2 cellular contexts compared by ENCODE assay signal in the genomic region with DNA sequence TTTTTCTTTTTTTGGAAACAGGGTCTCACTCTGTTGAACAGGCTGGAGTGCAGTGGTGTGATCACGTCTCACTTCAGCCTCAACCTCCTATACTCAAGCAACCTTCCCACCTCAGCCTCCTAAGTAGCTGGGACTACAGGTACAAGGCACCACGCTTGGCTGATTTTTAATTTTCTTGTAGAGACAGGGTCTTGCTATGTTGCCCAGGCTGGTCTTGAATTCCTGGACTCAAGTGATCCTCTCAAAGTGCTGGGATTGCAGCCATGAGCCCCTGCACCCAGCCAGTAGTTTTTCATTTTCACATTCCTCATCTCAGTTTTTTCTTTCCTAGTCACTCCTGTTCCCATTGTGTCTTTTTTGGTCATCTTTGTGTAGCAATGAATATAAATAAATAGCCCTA.
TF ChIP-seq lines count a peak whose summit lies in the region.

No MANE protein-coding gene starts in this region.

TF ChIP-seq in HepG2, 621 proteins besides CTCF, POLR2A, EP300 and RAD21:
- TF ChIP-seq ZNF282 (IDR thresholded peaks at IDR 0.05; ENCODE audit: partially characterized antibody) (no peak), ZNF121 (CRISPR knock-in tag; IDR thresholded peaks at IDR 0.05) (peak; percentile 73), ZNF329 (CRISPR knock-in tag; IDR thresholded peaks at IDR 0.05; ENCODE audit: low read depth) (no peak), HDAC1 (CRISPR knock-in tag; IDR thresholded peaks at IDR 0.05) (no peak), ZFYVE20 (CRISPR knock-in tag; IDR thresholded peaks at IDR 0.05; ENCODE audit: borderline replicate concordance, low read depth) (no peak), HOXA7 (CRISPR knock-in tag; IDR thresholded peaks at IDR 0.05) (no peak), ZFP37 (CRISPR knock-in tag; IDR thresholded peaks at IDR 0.05; ENCODE audit: borderline replicate concordance) (no peak)

TF ChIP-seq in WTC11, 78 proteins besides CTCF, POLR2A, EP300 and RAD21:
- TF ChIP-seq FOXP1 (CRISPR knock-in tag; IDR thresholded peaks at IDR 0.05; ENCODE audit: borderline replicate concordance) (no peak), ZNF532 (CRISPR knock-in tag; IDR thresholded peaks at IDR 0.05; ENCODE audit: borderline replicate concordance) (no peak), ZNF121 (CRISPR knock-in tag; IDR thresholded peaks at IDR 0.05) (peak; percentile 86)
- TF ChIP-seq, protein P1, sequence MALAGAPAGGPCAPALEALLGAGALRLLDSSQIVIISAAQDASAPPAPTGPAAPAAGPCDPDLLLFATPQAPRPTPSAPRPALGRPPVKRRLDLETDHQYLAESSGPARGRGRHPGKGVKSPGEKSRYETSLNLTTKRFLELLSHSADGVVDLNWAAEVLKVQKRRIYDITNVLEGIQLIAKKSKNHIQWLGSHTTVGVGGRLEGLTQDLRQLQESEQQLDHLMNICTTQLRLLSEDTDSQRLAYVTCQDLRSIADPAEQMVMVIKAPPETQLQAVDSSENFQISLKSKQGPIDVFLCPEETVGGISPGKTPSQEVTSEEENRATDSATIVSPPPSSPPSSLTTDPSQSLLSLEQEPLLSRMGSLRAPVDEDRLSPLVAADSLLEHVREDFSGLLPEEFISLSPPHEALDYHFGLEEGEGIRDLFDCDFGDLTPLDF (CRISPR knock-in tag; IDR thresholded peaks at IDR 0.05) = no peak
TF ChIP-seq in WTC11: peak in this region for 1.
